14 cellular contexts compared by ENCODE assay signal in genomic region chr17:78675836-78676235, GRCh38.
"Had no signal": no experiment of that assay in that cellular context is flagged by ENCODE, and none has a peak within 500 bp of the region (broad histone marks: within the 10 kb centered on the region; RNA-seq: fewer than 3 reads in every experiment).

No MANE protein-coding gene starts in this region.

- H3K4me1 Mint-ChIP-seq: activated CD4-positive, alpha-beta T cell treated with anti-CD3 and anti-CD28 coated beads, Interleukin-2, amount 10 ng/mL, durations not matched to agents 7 days and 5 days; activated CD8-positive, alpha-beta memory T cell treated with anti-CD3 and anti-CD28 coated beads, Interleukin-2, amount 10 ng/mL, durations not matched to agents 7 days and 5 days; activated naive CD8-positive, alpha-beta T cell treated with anti-CD3 and anti-CD28 coated beads, Interleukin-2, amount 10 ng/mL, durations not matched to agents 7 days and 5 days had no signal

- ATAC-seq: activated CD8-positive, alpha-beta memory T cell treated with anti-CD3 and anti-CD28 coated beads, Interleukin-2, amount 10 ng/mL, durations not matched to agents 7 days and 5 days had no signal

- H3K4me3 ChIP-seq: colonic mucosa, right atrium auricular region had no signal

- H3K9me3 Mint-ChIP-seq: activated CD4-positive, alpha-beta T cell treated with anti-CD3 and anti-CD28 coated beads, Interleukin-2, amount 10 ng/mL, durations not matched to agents 7 days and 5 days; activated naive CD8-positive, alpha-beta T cell treated with anti-CD3 and anti-CD28 coated beads, Interleukin-2, amount 10 ng/mL, durations not matched to agents 7 days and 5 days; naive B cell had no signal

- H3K9me3 ChIP-seq: colonic mucosa, neutrophil, right atrium auricular region had no signal

- H3K27ac ChIP-seq: colonic mucosa, neutrophil, right atrium auricular region had no signal

- H3K4me3 Mint-ChIP-seq: activated CD4-positive, alpha-beta T cell treated with anti-CD3 and anti-CD28 coated beads, Interleukin-2, amount 10 ng/mL, durations not matched to agents 7 days and 5 days; activated CD8-positive, alpha-beta memory T cell treated with anti-CD3 and anti-CD28 coated beads, Interleukin-2, amount 10 ng/mL, durations not matched to agents 7 days and 5 days; activated naive CD8-positive, alpha-beta T cell treated with anti-CD3 and anti-CD28 coated beads, Interleukin-2, amount 10 ng/mL, durations not matched to agents 7 days and 5 days had no signal

- H3K27me3 ChIP-seq: colonic mucosa, neutrophil, right atrium auricular region had no signal

- H3K27me3 Mint-ChIP-seq: activated CD4-positive, alpha-beta T cell treated with anti-CD3 and anti-CD28 coated beads, Interleukin-2, amount 10 ng/mL, durations not matched to agents 7 days and 5 days; activated CD8-positive, alpha-beta memory T cell treated with anti-CD3 and anti-CD28 coated beads, Interleukin-2, amount 10 ng/mL, durations not matched to agents 7 days and 5 days; activated naive CD8-positive, alpha-beta T cell treated with anti-CD3 and anti-CD28 coated beads, Interleukin-2, amount 10 ng/mL, durations not matched to agents 7 days and 5 days; naive B cell had no signal

- DNase-seq: activated CD4-positive, alpha-beta T cell treated with anti-CD3 and anti-CD28 coated beads, Interleukin-2, amount 10 ng/mL, durations not matched to agents 7 days and 5 days; activated CD4-positive, CD25-positive, alpha-beta regulatory T cell; activated CD8-positive, alpha-beta memory T cell treated with anti-CD3 and anti-CD28 coated beads, Interleukin-2, amount 10 ng/mL, durations not matched to agents 7 days and 5 days; activated naive CD8-positive, alpha-beta T cell treated with anti-CD3 and anti-CD28 coated beads, Interleukin-2, amount 10 ng/mL, durations not matched to agents 7 days and 5 days; colonic mucosa; effector memory CD4-positive, alpha-beta T cell; midbrain; naive B cell; SIG-M5; small intestine; T-helper 2 cell; trophoblast cell had no signal

- H3K4me1 ChIP-seq: colonic mucosa had no signal

- H3K27ac Mint-ChIP-seq: activated CD4-positive, alpha-beta T cell treated with anti-CD3 and anti-CD28 coated beads, Interleukin-2, amount 10 ng/mL, durations not matched to agents 7 days and 5 days; activated CD8-positive, alpha-beta memory T cell treated with anti-CD3 and anti-CD28 coated beads, Interleukin-2, amount 10 ng/mL, durations not matched to agents 7 days and 5 days; activated naive CD8-positive, alpha-beta T cell treated with anti-CD3 and anti-CD28 coated beads, Interleukin-2, amount 10 ng/mL, durations not matched to agents 7 days and 5 days had no signal
